In the genomic region with DNA sequence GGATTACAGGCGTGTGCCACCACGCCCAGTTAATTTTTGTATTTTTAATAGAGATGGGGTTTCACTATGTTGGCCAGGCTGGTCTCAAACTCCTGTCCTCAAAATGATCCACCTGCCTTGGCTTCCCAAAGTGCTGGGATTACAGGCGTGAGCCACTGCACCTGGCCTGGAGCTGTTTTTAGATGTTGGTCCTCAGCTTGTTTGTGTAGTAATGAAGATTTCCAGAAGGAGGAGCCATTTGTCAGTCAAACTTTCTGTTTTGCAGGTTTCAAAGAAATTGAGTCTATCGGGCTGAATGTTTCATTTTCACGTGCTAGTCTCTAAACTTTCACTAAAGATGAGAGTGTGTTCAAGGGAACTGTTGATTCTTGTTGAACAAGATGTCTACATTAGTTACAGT, we compare ENCODE assay signal across 8 cellular contexts. TPM values are rescaled to one million over a fixed set of nuclear protein-coding genes. Genes with fewer than 3 reads are reported as not detected.
DNase-seq lines count a peak whose midpoint lies in the region; ATAC-seq and TF ChIP-seq lines count a peak whose summit lies in the region.
"Not testable (repeated sequence)": the region's sequence is repeated elsewhere in the genome, so short reads cannot be mapped to it uniquely, and the experiment has no call there.

No MANE protein-coding gene starts in this region.

- H3K36me3 ChIP-seq in tibial artery: peaks cover 70 to 98% (median 81%) of the 10 kb centered on the region in 3 donors

- not testable (repeated sequence) for H3K4me1 Mint-ChIP-seq in WTC11
- H3K4me1 Mint-ChIP-seq in naive thymus-derived CD8-positive, alpha-beta T cell: peaks cover 6 to 17% (median 11%) of the 10 kb centered on the region in 4 donors

- H3K27me3 ChIP-seq in tibial artery: not testable (repeated sequence)

- peaks cover 0 to 39% (median 21%) of the 10 kb centered on the region in 4 donors for H3K4me1 ChIP-seq in tibial artery

- peak overlapping the region; percentile 52 for H3K27ac ChIP-seq in caudate nucleus (ENCODE audit: low read depth, low read length)
- peak overlapping the region; percentile 61 to 62 for H3K27ac ChIP-seq in tibial artery

- H3K36me3 Mint-ChIP-seq in WTC11: peaks cover 71% of the 10 kb centered on the region
- peaks cover 4 to 91% (median 9%) of the 10 kb centered on the region in 3 donors for H3K36me3 Mint-ChIP-seq in naive thymus-derived CD8-positive, alpha-beta T cell

- not testable (repeated sequence) for H3K9me3 Mint-ChIP-seq in WTC11; naive thymus-derived CD8-positive, alpha-beta T cell

- peak; percentile 53 for ATAC-seq in WTC11
- peak; percentile 15 for ATAC-seq in Right ventricle myocardium inferior
- peak; percentile 74 to 77 for ATAC-seq in naive thymus-derived CD8-positive, alpha-beta T cell

- intact Hi-C loops in Right ventricle myocardium inferior (cut with DNase I) (loop anchor here (2.0 kb wide), 2 partner anchors 16 to 64 kb away; no protein-coding TSS in a partner anchor), tibial artery (cut with DNase I; ENCODE audit: low total_unique reads) (loop anchor here (2.0 to 5.0 kb wide), 2 partner anchors 16 to 62 kb away; no protein-coding TSS in a partner anchor)

- not testable (repeated sequence) for H3K4me3 ChIP-seq in tibial artery

- not testable (repeated sequence) for H3K4me3 Mint-ChIP-seq in WTC11
- H3K4me3 Mint-ChIP-seq in naive thymus-derived CD8-positive, alpha-beta T cell: peak overlapping the region in 2 of 10 donors; percentile 0 to 1

- POLR2A ChIA-PET in WTC11 (lab: Charles Lee): interaction anchor here (1.0 kb wide), 1 partner anchor 40 kb away, joined by 4 read pairs; no protein-coding TSS in a partner anchor
- POLR2A ChIA-PET in naive thymus-derived CD8-positive, alpha-beta T cell (lab: Charles Lee): interaction anchor here (0.6 to 1.5 kb wide), 4 partner anchors 13 to 196 kb away, joined by 3 to 8 read pairs (median 4); a partner anchor contains a TSS

- not testable (repeated sequence) for H3K27me3 Mint-ChIP-seq in WTC11 (ENCODE audit: low read depth); naive thymus-derived CD8-positive, alpha-beta T cell

- not testable (repeated sequence) for H3K27ac Mint-ChIP-seq in WTC11
- peak overlapping the region; percentile 2 to 84 (median 60) for H3K27ac Mint-ChIP-seq in naive thymus-derived CD8-positive, alpha-beta T cell

- CTCF ChIA-PET in WTC11 (lab: Charles Lee): interaction anchor here (0.6 to 3.4 kb wide), 19 partner anchors 15 to 546 kb away, joined by 3 to 110 read pairs (median 4); a partner anchor contains a TSS

- not testable (repeated sequence) for H3K9me3 ChIP-seq in tibial artery

- peak; percentile 54 for DNase-seq in DMS53 (lab: John Stamatoyannopoulos, UW)
- DNase-seq in HuH-7.5 (ENCODE audit: low spot score): peak; percentile 25
- DNase-seq in NCI-H748 (lab: John Stamatoyannopoulos, UW; ENCODE audit: unreplicated experiment): peak; percentile 10
- DNase-seq in WTC11 (ENCODE audit: low spot score); Right ventricle myocardium inferior (ENCODE audit: missing footprints); tibial artery: not testable (repeated sequence)
- peak in 3 of 61 donors; percentile 13 to 23 (median 20) for DNase-seq in caudate nucleus (lab: John Stamatoyannopoulos, UW)
- peak in 6 of 10 donors; percentile 13 to 76 (median 56) for DNase-seq in naive thymus-derived CD8-positive, alpha-beta T cell

- TF ChIP-seq CTCF in WTC11 (IDR thresholded peaks at IDR 0.05) (0 out of 2 replicates have a peak, but pooled peaks have one; percentile 21), tibial artery (IDR thresholded peaks at IDR 0.05) (peak; percentile 39 to 59)

RNA-seq across cellular contexts. Expression of a gene that starts 12.4 kb away (rescaled TPM):
- total RNA-seq in WTC11 (2021): 70.4 to 83.1 TPM (median 71.5 TPM) in 3 replicates
- total RNA-seq in Right ventricle myocardium inferior: 115 TPM
- 1 to 10 TPM; 3.0 to 4.1 TPM for total RNA-seq in naive thymus-derived CD8-positive, alpha-beta T cell
- polyA plus RNA-seq in naive thymus-derived CD8-positive, alpha-beta T cell: under 1 TPM in 2 of 3 donors, not detected in 1; 0.07 to 0.46 TPM

RNA-seq across cellular contexts. Expression of a gene that starts 22.8 kb away (rescaled TPM):
- total RNA-seq in WTC11 (2021) (134 to 154 TPM (median 141 TPM) in 3 replicates), Right ventricle myocardium inferior (93.4 TPM)
- 100 to 1,000 TPM; 106 to 118 TPM for total RNA-seq in naive thymus-derived CD8-positive, alpha-beta T cell
- polyA plus RNA-seq in naive thymus-derived CD8-positive, alpha-beta T cell: 100 to 1,000 TPM; 121 to 138 (median 130) TPM

RNA-seq across cellular contexts. Expression of a gene that starts 29.3 kb away (rescaled TPM):
- total RNA-seq in WTC11 (2021) (6.2 to 11.1 TPM (median 10.9 TPM) in 3 replicates), Right ventricle myocardium inferior (24.9 TPM)
- 10 to 100 TPM; 14.9 to 15.6 TPM for total RNA-seq in naive thymus-derived CD8-positive, alpha-beta T cell
- 1 to 10 TPM; 6.7 to 8.3 (median 6.7) TPM for polyA plus RNA-seq in naive thymus-derived CD8-positive, alpha-beta T cell

Comparison
In these comparisons a context has a peak if more than half of its experiments do, and no peak if none do; other contexts are left out.
1. ATAC-seq: peak in every context shown above with its lines; median percentile 76 in naive thymus-derived CD8-positive, alpha-beta T cell; 53 in WTC11; 15 in Right ventricle myocardium inferior.
2. RNA of a gene that starts 12.4 kb away (total RNA-seq): 115 TPM in Right ventricle myocardium inferior (single experiment) and 70.4 to 83.1 TPM in WTC11; 3.0 to 4.1 TPM in naive thymus-derived CD8-positive, alpha-beta T cell; every median in the first group is over 10 times any median in the second.